ENCODE assay signal across 17 cellular contexts in genomic region chr12:100545092-100545491, GRCh38. TPM values are rescaled to one million over a fixed set of nuclear protein-coding genes. Genes with fewer than 3 reads are reported as not detected.
DNase-seq lines count a peak whose midpoint lies in the region; ATAC-seq and TF ChIP-seq lines count a peak whose summit lies in the region.
"Had no signal": no experiment of that assay in that cellular context is flagged by ENCODE, and none has a peak within 500 bp of the region (broad histone marks: within the 10 kb centered on the region; RNA-seq: fewer than 3 reads in every experiment).

No MANE protein-coding gene starts in this region.

- no peak overlapping the region for H2AFZ ChIP-seq in PC-3 (ENCODE audit: low read length)

- peak overlapping the region; percentile 42 for H3K27ac ChIP-seq in PC-3 (ENCODE audit: low read length)

- peak overlapping the region; percentile 26; the same call in 1 of the 2 replicates for H3K4me2 ChIP-seq in PC-3 (ENCODE audit: low read length)

- no peaks in the 10 kb centered on the region for H3K9me2 ChIP-seq in PC-3 (replicated peaks; ENCODE audit: low read length)

- peak overlapping the region in 1 of 2 donors; percentile 37 for H3K4me3 Mint-ChIP-seq in CD14-positive monocyte
- H3K4me3 Mint-ChIP-seq: CD4-positive, alpha-beta memory T cell; H9 had no signal

- no peaks in the 10 kb centered on the region for H3K36me3 ChIP-seq in PC-3 (ENCODE audit: low read depth, low read length)

- H4K20me1 ChIP-seq in PC-3 (ENCODE audit: low read length) = no peaks in the 10 kb centered on the region

- H3K4me1 Mint-ChIP-seq in CD14-positive monocyte = no peaks in the 10 kb centered on the region
- H3K4me1 Mint-ChIP-seq: CD4-positive, alpha-beta memory T cell; H9 had no signal

- peaks cover 4 to 10% (median 6%) of the 10 kb centered on the region in 3 donors for H3K27me3 Mint-ChIP-seq in CD14-positive monocyte (ENCODE audit: low read depth in 3 of 3)

- POLR2A ChIA-PET in PC-3 (lab: Charles Lee; ENCODE audit: unreplicated experiment) = no interaction called here

- peaks cover 8% of the 10 kb centered on the region for H3K4me1 ChIP-seq in PC-3 (ENCODE audit: insufficient read depth, low read length)

- CTCF ChIA-PET in PC-3 (lab: Charles Lee) = no interaction called here

- intact Hi-C loops in PC-3 (cut with micrococcal nuclease) = no loop called here
- intact Hi-C loops in CD14-positive monocyte (cut with micrococcal nuclease) = no loop called here

- H3K9ac ChIP-seq in PC-3 (ENCODE audit: low read length) = no peak overlapping the region

- TF ChIP-seq CTCF in PC-3 (conservative IDR thresholded peaks at IDR 0.05; ENCODE audit: low read depth, low read length) = no peak
- no peak for TF ChIP-seq CTCF in fibroblast of the aortic adventitia (IDR thresholded peaks at IDR 0.05; ENCODE audit: insufficient read depth, low read length)
- no peak for TF ChIP-seq CTCF in CD14-positive monocyte (IDR thresholded peaks at IDR 0.05)

- no peaks in the 10 kb centered on the region for H3F3A ChIP-seq in PC-3 (ENCODE audit: low read length, unreplicated experiment)

- peaks cover 0 to 2% (median 0%) of the 10 kb centered on the region in 7 donors for H3K9me3 Mint-ChIP-seq in CD14-positive monocyte
- H3K9me3 Mint-ChIP-seq: H9 had no signal

- BruUV-seq in PC-3 (replicated peaks; lab: Mats Ljungman, UMichigan) = no TSS peak

- DNase-seq in A172 (ENCODE audit: low spot score) = peak; percentile 86
- peak; percentile 18 for DNase-seq in ELR (ENCODE audit: low read depth)
- peak; percentile 62 for DNase-seq in PC-3
- DNase-seq in fibroblast of the aortic adventitia (ENCODE audit: low read depth) = peak; percentile 20
- no peak for DNase-seq in activated CD4-positive, alpha-beta T cell treated with anti-CD3 and anti-CD28 coated beads for 1 hour
- no peak for DNase-seq in NCI-H1930 (lab: John Stamatoyannopoulos, UW)
- DNase-seq in CD14-positive monocyte (ENCODE audit: low spot score) = no peak
- DNase-seq: CD4-positive, alpha-beta memory T cell; H9; NCI-H1048; NCI-H1694; NCI-H446; NCI-H748 treated with DMSO at 0.1 percent for 48 hours; SHP77 treated with DMSO at 0.1 percent for 48 hours had no signal

- ATAC-seq in PC-3 (peak; percentile 89), GM18909 (IDR thresholded peaks at IDR 0.05; ENCODE audit: poor library complexity, unreplicated experiment) (no peak)
- ATAC-seq: Panc1 had no signal

- no peaks in the 10 kb centered on the region for H3K9me3 ChIP-seq in PC-3 (ENCODE audit: low read length)

- peak overlapping the region in 1 of 7 donors; percentile 48 for H3K27ac Mint-ChIP-seq in CD14-positive monocyte
- H3K27ac Mint-ChIP-seq: CD4-positive, alpha-beta memory T cell; H9 had no signal

- H3K79me2 ChIP-seq in PC-3 (ENCODE audit: low read length) = no peaks in the 10 kb centered on the region

- H3K36me3 Mint-ChIP-seq in CD14-positive monocyte = no peaks in the 10 kb centered on the region
- H3K36me3 Mint-ChIP-seq: CD4-positive, alpha-beta memory T cell had no signal

- H3K27me3 ChIP-seq in PC-3 (ENCODE audit: low read length) = peaks cover 22% of the 10 kb centered on the region

- no peak overlapping the region for H3K4me3 ChIP-seq in PC-3 (ENCODE audit: low read length)
- H3K4me3 ChIP-seq in fibroblast of the aortic adventitia (ENCODE audit: low read depth, low read length) = no peak overlapping the region

RNA-seq across cellular contexts. Expression of gene GAS2L3, which starts 28.4 kb away (rescaled TPM):
- 25.4 and 33.0 TPM in 2 replicates for total RNA-seq in A172 (2014; rRNA removed; shearing (Covaris generic))
- total RNA-seq in PC-3 (2014; rRNA removed) = 24.8 and 27.8 TPM in 2 replicates
- 4.2 and 38.0 TPM in 2 replicates for total RNA-seq in fibroblast of the aortic adventitia (ENCODE audit: low replicate concordance)
- polyA plus RNA-seq in CD14-positive monocyte = 1 to 10 TPM in 1 of 2 donors, under 1 TPM in 1; 0.53 to 1.6 TPM
- total RNA-seq: HT1080 had no signal
- polyA plus RNA-seq: CD4-positive, alpha-beta memory T cell had no signal

Comparison
In these comparisons a context has a peak if more than half of its experiments do, and no peak if none do; other contexts are left out.
1. DNase-seq: peak in A172 (single experiment), ELR (single experiment), PC-3 (single experiment) and fibroblast of the aortic adventitia (single experiment); none in activated CD4-positive, alpha-beta T cell treated with anti-CD3 and anti-CD28 coated beads for 1 hour (single experiment), NCI-H1930 (0 of 2) and CD14-positive monocyte (single experiment).